In the genomic region with DNA sequence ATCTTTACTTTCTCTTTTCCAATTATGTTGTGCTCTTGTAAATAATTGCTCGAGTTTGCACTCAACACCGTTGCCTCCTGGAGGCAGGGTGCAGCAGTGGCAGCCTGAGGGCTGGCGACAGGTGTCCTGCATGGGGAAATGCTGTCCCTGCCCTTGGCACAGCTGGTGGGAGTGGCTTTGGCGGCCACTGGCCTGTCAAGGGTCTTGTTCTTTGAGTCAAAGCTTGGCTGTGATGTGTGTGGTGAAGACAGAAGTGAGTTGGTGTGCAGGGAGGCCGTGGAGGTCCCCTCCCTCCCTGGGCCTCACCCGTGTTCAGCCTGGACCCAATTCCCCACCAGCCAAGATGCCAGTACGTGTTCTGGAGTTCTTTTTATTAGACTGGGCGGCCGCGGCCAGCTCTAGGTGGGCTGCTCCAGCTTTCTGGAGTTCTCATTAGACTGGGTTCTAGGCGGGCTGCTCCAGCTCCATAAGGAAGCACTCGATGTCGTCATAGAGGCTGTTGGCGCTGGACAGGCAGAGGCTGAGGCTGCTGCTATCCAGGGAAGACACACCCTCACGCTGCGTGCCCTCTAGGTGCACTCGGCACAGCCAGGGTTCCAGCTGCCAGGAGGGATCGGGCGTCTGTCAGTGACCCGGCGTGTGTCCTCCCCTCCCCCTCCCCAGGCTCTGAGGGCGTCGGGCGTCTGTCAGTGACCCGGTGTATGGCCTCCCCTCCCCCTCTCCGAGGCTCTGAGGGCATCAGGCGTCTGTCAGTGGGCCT, we compare ENCODE assay signal across 8 cellular contexts. TPM values are rescaled to one million over a fixed set of nuclear protein-coding genes. Genes with fewer than 3 reads are reported as not detected.
DNase-seq lines count a peak whose midpoint lies in the region; ATAC-seq and TF ChIP-seq lines count a peak whose summit lies in the region.
"Had no signal": no experiment of that assay in that cellular context is flagged by ENCODE, and none has a peak within 500 bp of the region (broad histone marks: within the 10 kb centered on the region; RNA-seq: fewer than 3 reads in every experiment).

No MANE protein-coding gene starts in this region.

- WGBS in heart right ventricle, 2 donors: 67 to 77% methylated on average over 27 of the region's 27 CpGs

- intact Hi-C loops in heart right ventricle (cut with DNase I): loop anchor here in 1 of 10 donors (5.0 kb wide), 1 partner anchor 35 kb away; the partner anchor contains the start of gene PHRF1

- H3K36me3 ChIP-seq in neutrophil (peaks cover 80% of the 10 kb centered on the region), heart right ventricle (peaks cover 0 to 77% (median 53%) of the 10 kb centered on the region in 9 donors)

- no peaks in the 10 kb centered on the region for H3K27me3 ChIP-seq in neutrophil
- no peaks in the 10 kb centered on the region for H3K27me3 ChIP-seq in heart right ventricle
- H3K27me3 ChIP-seq: left lung had no signal

- H3K4me3 ChIP-seq in GM12864 (ENCODE audit: low read depth, low read length) (no peak overlapping the region), choroid plexus epithelial cell (ENCODE audit: low read depth, low read length) (no peak overlapping the region), neutrophil (ENCODE audit: low read depth in 1 of 2, low read length in 1 of 2) (no peak overlapping the region), heart right ventricle (no peak overlapping the region)
- H3K4me3 ChIP-seq: left lung had no signal

- TF ChIP-seq CTCF in GM12864 (IDR thresholded peaks at IDR 0.05; ENCODE audit: low read depth, low read length, missing control alignments) (peak; percentile 30), choroid plexus epithelial cell (conservative IDR thresholded peaks at IDR 0.05; ENCODE audit: low read depth, low read length) (peak; percentile 51), neutrophil (IDR thresholded peaks at IDR 0.05) (no peak), heart right ventricle (IDR thresholded peaks at IDR 0.05) (no peak)

- H3K9me3 ChIP-seq in neutrophil: no peaks in the 10 kb centered on the region
- no peaks in the 10 kb centered on the region for H3K9me3 ChIP-seq in heart right ventricle
- H3K9me3 ChIP-seq: left lung had no signal

- H3K27ac ChIP-seq in neutrophil (peak overlapping the region; percentile 61), heart right ventricle (peak overlapping the region in 4 of 10 donors; percentile 19 to 98 (median 80))

- DNase-seq in GM12864 (ENCODE audit: low read depth): no peak
- peak; percentile 54 for DNase-seq in MV-4-11 (lab: John Stamatoyannopoulos, UW)
- DNase-seq in choroid plexus epithelial cell (ENCODE audit: low read depth): peak; percentile 38
- DNase-seq in NCI-H1092 treated with DMSO at 0.1 percent for 48 hours (lab: John Stamatoyannopoulos, UW): no peak
- no peak for DNase-seq in heart right ventricle

- ATAC-seq in heart right ventricle (no peak), HG03442 (IDR thresholded peaks at IDR 0.05; ENCODE audit: unreplicated experiment) (no peak)
- ATAC-seq: left lung had no signal

- H3K4me1 ChIP-seq in neutrophil (ENCODE audit: control insufficient read depth in 1 of 2, insufficient read depth in 1 of 2, low read depth in 1 of 2, low read length in 1 of 2): peaks cover 31 to 32% of the 10 kb centered on the region in 2 experiments
- peaks cover 13 to 56% (median 36%) of the 10 kb centered on the region in 9 donors for H3K4me1 ChIP-seq in heart right ventricle

RNA-seq across cellular contexts. Expression of gene IRF7, which starts 3.4 kb away (rescaled TPM):
- 10 to 100 TPM in 5 of 10 donors, 1 to 10 TPM in 5; 4.5 to 20.2 (median 9.9) TPM for total RNA-seq in heart right ventricle
- 10 to 100 TPM; 12.2 to 48.4 TPM for polyA plus RNA-seq in heart right ventricle

RNA-seq across cellular contexts. Expression of gene CDHR5, which starts 12.4 kb away (rescaled TPM):
- total RNA-seq in heart right ventricle: not detected
- not detected for polyA plus RNA-seq in heart right ventricle
- total RNA-seq: left lung had no signal

RNA-seq across cellular contexts. Expression of gene SCT, which starts 14.6 kb away (rescaled TPM):
- total RNA-seq in heart right ventricle: 1 to 10 TPM in 2 of 10 donors, under 1 TPM in 1, not detected in 7; 0.99 to 2.0 (median 1.0) TPM
- polyA plus RNA-seq in heart right ventricle: under 1 TPM in 1 of 2 donors, not detected in 1; 0.64 TPM
- total RNA-seq: left lung had no signal

RNA-seq across cellular contexts. Expression of gene DRD4, which starts 24.7 kb away (rescaled TPM):
- under 1 TPM in 6 of 10 donors, not detected in 4; 0.19 to 0.72 (median 0.49) TPM for total RNA-seq in heart right ventricle
- polyA plus RNA-seq in heart right ventricle: under 1 TPM in 1 of 2 donors, not detected in 1; 0.09 TPM

RNA-seq across cellular contexts. Expression of gene PHRF1, which starts 36.1 kb away (rescaled TPM):
- total RNA-seq in heart right ventricle: 10 to 100 TPM; 14.7 to 23.0 (median 18.5) TPM
- 10 to 100 TPM; 10.5 to 19.1 TPM for polyA plus RNA-seq in heart right ventricle

Comparison
In these comparisons a context has a peak if more than half of its experiments do, and no peak if none do; other contexts are left out.
1. DNase-seq: peak in MV-4-11 (single experiment) and choroid plexus epithelial cell (single experiment); none in GM12864 (single experiment), NCI-H1092 treated with DMSO at 0.1 percent for 48 hours (single experiment) and heart right ventricle (0 of 2).
2. CTCF ChIP-seq: peak in GM12864 (single experiment) and choroid plexus epithelial cell (single experiment); none in neutrophil (single experiment) and heart right ventricle (0 of 9).